Comparison of ENCODE assay signal across 8 cellular contexts in the genomic region with DNA sequence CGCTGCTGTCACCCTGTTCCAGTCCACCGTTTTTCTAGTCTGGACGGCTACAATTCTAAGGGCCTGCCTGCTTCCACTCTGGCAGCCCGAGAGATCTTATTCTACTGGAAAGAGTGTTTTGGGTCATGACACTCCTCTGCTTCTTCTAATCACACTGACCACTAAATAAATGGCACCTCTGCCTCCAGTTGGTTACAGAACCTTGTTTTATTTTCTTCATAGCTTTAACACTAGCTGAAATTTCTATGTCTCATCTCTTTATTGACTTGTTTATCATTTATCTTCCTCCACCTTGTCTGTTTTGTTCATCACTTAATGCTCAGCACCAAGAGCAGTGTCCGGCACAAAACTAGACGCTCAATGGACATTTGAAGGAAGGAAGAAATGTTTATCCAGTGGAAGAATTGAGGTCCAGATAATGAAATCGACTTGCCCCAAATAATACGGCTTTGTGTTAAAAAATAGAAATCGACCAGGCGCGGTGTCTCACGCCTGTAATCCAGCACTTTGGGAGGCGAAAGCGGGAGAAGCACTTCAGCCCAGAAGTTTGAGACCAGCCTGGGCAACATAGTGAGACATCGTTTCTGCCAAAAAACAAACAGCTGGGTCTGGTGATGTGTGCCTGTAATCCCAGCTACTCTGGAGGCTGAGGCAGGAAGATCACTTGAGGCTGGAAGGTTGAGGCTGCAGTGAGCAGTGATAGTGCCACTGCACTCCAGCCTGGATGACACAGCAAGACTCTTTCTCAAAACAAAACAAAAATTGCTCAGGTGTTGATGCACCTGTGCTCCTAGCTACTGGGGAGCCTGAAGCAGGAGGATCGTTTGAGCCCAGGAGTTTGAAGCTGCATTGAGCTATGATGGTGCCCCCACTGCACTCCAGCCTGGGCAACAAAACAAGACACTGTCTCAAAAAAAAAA. TPM values are rescaled to one million over a fixed set of nuclear protein-coding genes. Genes with fewer than 3 reads are reported as not detected.
DNase-seq lines count a peak whose midpoint lies in the region; ATAC-seq and TF ChIP-seq lines count a peak whose summit lies in the region.

No MANE protein-coding gene starts in this region.

- no peak for ATAC-seq in T-cell (replicated peaks in 1 of 4)

- peak overlapping the region; percentile 95 to 96 for H3K27ac Mint-ChIP-seq in T-cell

- peak overlapping the region; percentile 74 to 95 (median 90) for H3K4me3 Mint-ChIP-seq in T-cell

- peak overlapping the region; percentile 33 for H3K4me3 ChIP-seq in GM12864 (ENCODE audit: low read depth, low read length)
- H3K4me3 ChIP-seq in fibroblast of pulmonary artery (replicated peaks; ENCODE audit: low read depth, low read length) = peak overlapping the region; percentile 92
- H3K4me3 ChIP-seq in skeletal muscle cell (ENCODE audit: low read depth, low read length) = peak overlapping the region; percentile 67

- no peaks in the 10 kb centered on the region for H3K27me3 Mint-ChIP-seq in T-cell

- POLR2A ChIA-PET in T-cell (lab: Charles Lee) = interaction anchor here in 1 of 2 donors (0.6 kb wide), 1 partner anchor 14 kb away, joined by 5 read pairs; no protein-coding TSS in a partner anchor

- no peaks in the 10 kb centered on the region for H3K9me3 Mint-ChIP-seq in T-cell

- CTCF ChIA-PET in T-cell (lab: Charles Lee) = interaction anchor here in 1 of 2 donors (0.6 kb wide), 1 partner anchor 83 kb away, joined by 4 read pairs; no protein-coding TSS in a partner anchor

- H3K4me1 Mint-ChIP-seq in T-cell = peaks cover 61 to 65% (median 64%) of the 10 kb centered on the region in 3 donors

- H3K36me3 Mint-ChIP-seq in T-cell = peaks cover 11% of the 10 kb centered on the region

- DNase-seq in GM12864 (ENCODE audit: low read depth) = no peak
- DNase-seq in T-cell = no peak
- no peak for DNase-seq in fibroblast of pulmonary artery (ENCODE audit: low read depth)
- DNase-seq in skeletal muscle cell (ENCODE audit: low read depth) = no peak
- DNase-seq in NCI-H226 = no peak
- no peak for DNase-seq in 8988T
- no peak for DNase-seq in NCI-H526 treated with DMSO at 0.1 percent for 48 hours (lab: John Stamatoyannopoulos, UW)
- no peak for DNase-seq in NCI-H2029 treated with DMSO at 0.1 percent for 48 hours (lab: John Stamatoyannopoulos, UW)

- no peak for TF ChIP-seq CTCF in GM12864 (IDR thresholded peaks at IDR 0.05; ENCODE audit: low read depth, low read length, missing control alignments)
- TF ChIP-seq CTCF in fibroblast of pulmonary artery (IDR thresholded peaks at IDR 0.05; ENCODE audit: low read length, missing control alignments) = no peak

RNA-seq across cellular contexts. Expression of gene PRR14L, which starts 0.7 kb away (rescaled TPM):
- 10 to 100 TPM; 48.0 to 63.0 (median 55.6) TPM for total RNA-seq in T-cell

RNA-seq across cellular contexts. Expression of gene DEPDC5, which starts 3.2 kb away (rescaled TPM):
- total RNA-seq in T-cell = 10 to 100 TPM; 40.3 to 52.7 (median 49.0) TPM

Comparison
In these comparisons a context has a peak if more than half of its experiments do, and no peak if none do; other contexts are left out.
1. H3K4me3 ChIP-seq: peak in every context shown above with its lines; median percentile 92 in fibroblast of pulmonary artery; 67 in skeletal muscle cell; 33 in GM12864.